Comparison of ENCODE assay signal across 14 cellular contexts in genomic region chr9:12760758-12761157, GRCh38. TPM values are rescaled to one million over a fixed set of nuclear protein-coding genes. Genes with fewer than 3 reads are reported as not detected.
A peak's percentile ranks its signal among the peaks of the same experiment; 100 is the strongest.
DNase-seq lines count a peak whose midpoint lies in the region; TF ChIP-seq lines count a peak whose summit lies in the region.
"Had no signal": no experiment of that assay in that cellular context is flagged by ENCODE, and none has a peak within 500 bp of the region (broad histone marks: within the 10 kb centered on the region; RNA-seq: fewer than 3 reads in every experiment).

No MANE protein-coding gene starts in this region.

- POLR2A ChIA-PET in Caco-2 (lab: Charles Lee) = no interaction called here

- H3K9me3 ChIP-seq in ascending aorta (no peaks in the 10 kb centered on the region), Caco-2 (no peaks in the 10 kb centered on the region)
- H3K9me3 ChIP-seq: BLaER1 treated with 17β-estradiol and CSF1 and Interleukin-3, amounts not matched to agents 10 nM and 100 nM had no signal

- no peaks in the 10 kb centered on the region for H3K27me3 Mint-ChIP-seq in Caco-2 (ENCODE audit: insufficient read depth, unreplicated experiment)
- H3K27me3 Mint-ChIP-seq: CD4-positive, CD25-positive, alpha-beta regulatory T cell had no signal

- H3K4me3 ChIP-seq in ascending aorta = no peak overlapping the region
- H3K4me3 ChIP-seq in Caco-2 (ENCODE audit: low read depth, low read length) = no peak overlapping the region
- H3K4me3 ChIP-seq: BLaER1 treated with 17β-estradiol and CSF1 and Interleukin-3, amounts not matched to agents 10 nM and 100 nM had no signal

- H3K9me3 Mint-ChIP-seq in Caco-2 (ENCODE audit: unreplicated experiment) = no peaks in the 10 kb centered on the region
- H3K9me3 Mint-ChIP-seq: HFFc6 had no signal

- H3K4me1 ChIP-seq in ascending aorta = peaks cover 0 to 11% of the 10 kb centered on the region in 2 donors
- H3K4me1 ChIP-seq in Caco-2 = no peaks in the 10 kb centered on the region
- H3K4me1 ChIP-seq: BLaER1 treated with 17β-estradiol and CSF1 and Interleukin-3, amounts not matched to agents 10 nM and 100 nM had no signal

- H3K4me1 Mint-ChIP-seq in Caco-2 (ENCODE audit: low read depth, unreplicated experiment) = peaks cover 6% of the 10 kb centered on the region
- H3K4me1 Mint-ChIP-seq: CD4-positive, CD25-positive, alpha-beta regulatory T cell had no signal

- no peak overlapping the region for H3K4me3 Mint-ChIP-seq in Caco-2 (ENCODE audit: unreplicated experiment)
- H3K4me3 Mint-ChIP-seq: CD4-positive, CD25-positive, alpha-beta regulatory T cell; HFFc6 had no signal

- no peak for TF ChIP-seq CTCF in ascending aorta (IDR thresholded peaks at IDR 0.05)
- TF ChIP-seq CTCF in Caco-2 (IDR thresholded peaks at IDR 0.05; ENCODE audit: insufficient read depth in 1 of 2, low read depth in 1 of 2, low read length in 1 of 2, severe bottlenecking in 1 of 2, unreplicated experiment in 1 of 2) = no peak

- H3K36me3 ChIP-seq in ascending aorta (no peaks in the 10 kb centered on the region), Caco-2 (ENCODE audit: control insufficient read depth, insufficient read depth, low read length) (no peaks in the 10 kb centered on the region)
- H3K36me3 ChIP-seq: BLaER1 treated with 17β-estradiol and CSF1 and Interleukin-3, amounts not matched to agents 10 nM and 100 nM had no signal

- no peaks in the 10 kb centered on the region for H3K27me3 ChIP-seq in ascending aorta
- H3K27me3 ChIP-seq in Caco-2 (replicated peaks; ENCODE audit: control insufficient read depth, insufficient read depth, low read length) = no peaks in the 10 kb centered on the region
- H3K27me3 ChIP-seq: BLaER1 treated with 17β-estradiol and CSF1 and Interleukin-3, amounts not matched to agents 10 nM and 100 nM had no signal

- intact Hi-C loops in ascending aorta (cut with DNase I) (no loop called here), Caco-2 (cut with micrococcal nuclease; ENCODE audit: unreplicated experiment) (no loop called here)

- no peak overlapping the region for H3K27ac ChIP-seq in ascending aorta
- H3K27ac ChIP-seq: BLaER1 treated with 17β-estradiol and CSF1 and Interleukin-3, amounts not matched to agents 10 nM and 100 nM had no signal

- no peak overlapping the region for H3K27ac Mint-ChIP-seq in Caco-2 (ENCODE audit: unreplicated experiment)
- H3K27ac Mint-ChIP-seq: CD4-positive, CD25-positive, alpha-beta regulatory T cell; HFFc6 had no signal

- no TSS peak for BruUV-seq in Caco-2 (replicated peaks; lab: Mats Ljungman, UMichigan)

- CTCF ChIA-PET in Caco-2 (lab: Charles Lee) = no interaction called here

- H3K36me3 Mint-ChIP-seq in Caco-2 (ENCODE audit: insufficient read depth, unreplicated experiment) = no peaks in the 10 kb centered on the region
- H3K36me3 Mint-ChIP-seq: CD4-positive, CD25-positive, alpha-beta regulatory T cell had no signal

- DNase-seq in NCI-H510A treated with DMSO at 0.1 percent for 48 hours (lab: John Stamatoyannopoulos, UW) (peak; percentile 17), NCI-H510A (lab: John Stamatoyannopoulos, UW) (no peak), LoVo (ENCODE audit: low spot score) (peak; percentile 14), iris pigment epithelial cell (ENCODE audit: low read depth) (peak; percentile 40), ascending aorta (ENCODE audit: low spot score in 2 of 2) (no peak), EL (no peak), Caco-2 (no peak)
- DNase-seq: 8988T; ACHN; CD4-positive, CD25-positive, alpha-beta regulatory T cell; DMS79; HCEC 1CT; HFFc6 had no signal

RNA-seq across cellular contexts. Expression of gene LURAP1L, which starts 14.1 kb away (rescaled TPM):
- total RNA-seq in ascending aorta (1.6 TPM), Caco-2 (2022) (0.58 TPM in 1 of 2 replicates, not detected in the other)
- total RNA-seq: CD4-positive, CD25-positive, alpha-beta regulatory T cell had no signal

Comparison
In these comparisons a context has a peak if more than half of its experiments do, and no peak if none do; other contexts are left out.
1. DNase-seq: peak in NCI-H510A treated with DMSO at 0.1 percent for 48 hours (single experiment), LoVo (single experiment) and iris pigment epithelial cell (single experiment); none in NCI-H510A (single experiment), ascending aorta (0 of 2), EL (single experiment) and Caco-2 (0 of 2).